27 cellular contexts compared by ENCODE assay signal in the genomic region with DNA sequence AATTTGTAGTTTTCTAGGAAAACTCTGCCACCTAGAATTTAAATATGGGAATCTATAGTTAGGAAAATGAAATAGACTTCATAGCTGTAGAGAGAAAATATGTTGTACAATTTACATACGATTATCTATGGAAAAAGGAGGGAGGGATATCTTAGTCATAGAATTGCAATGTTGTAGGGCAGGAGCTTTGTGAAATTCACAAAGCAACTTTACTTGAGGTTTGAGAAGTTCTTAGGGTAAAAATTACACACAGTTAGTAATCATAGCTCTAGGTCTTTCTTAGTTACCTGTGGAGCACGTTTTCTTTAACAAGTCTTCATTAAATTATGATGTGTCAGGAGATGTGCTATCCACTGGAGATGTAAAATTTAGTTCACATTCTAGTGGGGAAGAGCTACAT.
"Had no signal": no experiment of that assay in that cellular context is flagged by ENCODE, and none has a peak within 500 bp of the region (broad histone marks: within the 10 kb centered on the region; RNA-seq: fewer than 3 reads in every experiment).

No MANE protein-coding gene starts in this region.

- H3K27me3 ChIP-seq: neutrophil, ovary, right lobe of liver, sigmoid colon, stomach, thyroid gland, tibial nerve, upper lobe of left lung, vagina had no signal

- H3K79me2 ChIP-seq: parathyroid adenoma had no signal

- H3K9ac ChIP-seq: parathyroid adenoma had no signal

- DNase-seq: naive thymus-derived CD8-positive, alpha-beta T cell; nephron progenitor cell; nucleus accumbens; ovary; posterior cingulate gyrus; psoas muscle; right cardiac atrium; right lobe of liver; sigmoid colon; small intestine; stimulated activated CD4-positive, alpha-beta T cell treated with anti-CD3 and anti-CD28 coated beads, Interleukin-15, amount 100 ng/mL, for 24 hours; stimulated activated CD4-positive, alpha-beta T cell treated with anti-CD3 and anti-CD28 coated beads, Interleukin-2, amount 100 ng/mL, for 24 hours; stimulated activated CD4-positive, alpha-beta T cell treated with anti-CD3 and anti-CD28 coated beads, Interleukin-2, amount 100 ng/mL, for 48 hours; stimulated activated CD4-positive, alpha-beta T cell treated with anti-CD3 and anti-CD28 coated beads, Interleukin-4, amount 100 ng/mL, for 24 hours; stimulated activated naive B cell treated with anti-CD40 and anti-IgM and Interleukin-4, amounts not matched to agents 10 μg/mL and 1 μg/mL and 100 μg/mL, for 72 hours; stimulated activated naive CD4-positive, alpha-beta T cell treated with Interleukin-2 at 50 U/mL for 16 hours; stomach; thyroid gland; upper lobe of left lung had no signal

- H3K36me3 ChIP-seq: neutrophil, ovary, right lobe of liver, sigmoid colon, stomach, thoracic aorta, thyroid gland, tibial nerve, upper lobe of left lung, vagina had no signal

- H3K4me1 ChIP-seq: parathyroid adenoma, psoas muscle, right lobe of liver, sigmoid colon, stomach, thyroid gland, tibial nerve, upper lobe of left lung, vagina had no signal

- H3K27ac ChIP-seq: neutrophil, ovary, parathyroid adenoma, psoas muscle, right lobe of liver, sigmoid colon, stomach, thoracic aorta, thyroid gland, tibial nerve, upper lobe of left lung, vagina had no signal

- FAIRE-seq: small intestine, urothelium cell line had no signal

- H2AFZ ChIP-seq: parathyroid adenoma had no signal

- ATAC-seq: naive thymus-derived CD8-positive, alpha-beta T cell; natural killer cell treated with Interleukin-12 subunit alpha and Interleukin-12 subunit beta and Interleukin-15 and Interleukin-18, amount 100 ng/mL, for 72 hours; psoas muscle; right cardiac atrium; right lobe of liver; stimulated activated effector memory CD8-positive, alpha-beta T cell treated with anti-CD3 and anti-CD28 coated beads, Interleukin-12 subunit alpha, Interleukin-12 subunit beta, amount 100 ng/mL, for 72 hours; stimulated activated naive B cell treated with anti-CD40 and anti-IgM and Interleukin-4, amounts not matched to agents 10 μg/mL and 1 μg/mL and 100 μg/mL, for 72 hours had no signal

- H3K4me3 ChIP-seq: ovary, psoas muscle, right lobe of liver, sigmoid colon, stomach, thoracic aorta, thyroid gland, tibial nerve, upper lobe of left lung, vagina had no signal

- H3K9me3 ChIP-seq: neutrophil, ovary, psoas muscle, right lobe of liver, sigmoid colon, thoracic aorta, thyroid gland, tibial nerve, upper lobe of left lung, vagina had no signal
